In genomic region chr1:40153073-40153770, GRCh38 we compare ENCODE assay signal across 8 cellular contexts.
A peak's percentile ranks its signal among the peaks of the same experiment; 100 is the strongest.
DNase-seq lines count a peak whose midpoint lies in the region; ATAC-seq and TF ChIP-seq lines count a peak whose summit lies in the region.

No MANE protein-coding gene starts in this region.

- peak; percentile 44 for ATAC-seq in HG03520 (IDR thresholded peaks at IDR 0.05; ENCODE audit: unreplicated experiment)
- ATAC-seq in stimulated activated naive CD8-positive, alpha-beta T cell treated with anti-CD3 and anti-CD28 coated beads, Interleukin-15, Interleukin-2, amounts not matched to agents 100 U/mL and 50 U/mL, for 24 hours = peak; percentile 57

- DNase-seq in Ammon's horn (ENCODE audit: low spot score) (peak; percentile 78), NOMO-1 (lab: John Stamatoyannopoulos, UW; ENCODE audit: unreplicated experiment in 2 of 2) (peak; percentile 41 to 91), astrocyte of the cerebellum (ENCODE audit: low read depth) (peak; percentile 59), iris pigment epithelial cell (ENCODE audit: low read depth) (peak; percentile 74), islet precursor cell (no peak)
- DNase-seq in stimulated activated naive CD8-positive, alpha-beta T cell treated with anti-CD3 and anti-CD28 coated beads, Interleukin-15, Interleukin-2, amounts not matched to agents 100 U/mL and 50 U/mL, for 24 hours = no peak

- TF ChIP-seq CTCF in GM12872 (IDR thresholded peaks at IDR 0.05; ENCODE audit: insufficient read depth, low read depth, low read length) = peak; percentile 78
- TF ChIP-seq CTCF in astrocyte of the cerebellum (IDR thresholded peaks at IDR 0.05; ENCODE audit: low read depth, low read length, missing control alignments) = peak; percentile 75

- H3K4me3 ChIP-seq in astrocyte of the cerebellum (ENCODE audit: low read depth, low read length) = no peak overlapping the region

- in situ Hi-C loops in astrocyte of the cerebellum (cut with HindIII; ENCODE audit: low sequenced_read_pairs) = no loop called here

Comparison
In these comparisons a context has a peak if more than half of its experiments do, and no peak if none do; other contexts are left out.
1. DNase-seq: peak in Ammon's horn (single experiment), NOMO-1 (2 of 2), astrocyte of the cerebellum (single experiment) and iris pigment epithelial cell (single experiment); none in stimulated activated naive CD8-positive, alpha-beta T cell treated with anti-CD3 and anti-CD28 coated beads, Interleukin-15, Interleukin-2, amounts not matched to agents 100 U/mL and 50 U/mL, for 24 hours (single experiment) and islet precursor cell (single experiment).